Comparison of ENCODE assay signal across 9 cellular contexts in the genomic region with DNA sequence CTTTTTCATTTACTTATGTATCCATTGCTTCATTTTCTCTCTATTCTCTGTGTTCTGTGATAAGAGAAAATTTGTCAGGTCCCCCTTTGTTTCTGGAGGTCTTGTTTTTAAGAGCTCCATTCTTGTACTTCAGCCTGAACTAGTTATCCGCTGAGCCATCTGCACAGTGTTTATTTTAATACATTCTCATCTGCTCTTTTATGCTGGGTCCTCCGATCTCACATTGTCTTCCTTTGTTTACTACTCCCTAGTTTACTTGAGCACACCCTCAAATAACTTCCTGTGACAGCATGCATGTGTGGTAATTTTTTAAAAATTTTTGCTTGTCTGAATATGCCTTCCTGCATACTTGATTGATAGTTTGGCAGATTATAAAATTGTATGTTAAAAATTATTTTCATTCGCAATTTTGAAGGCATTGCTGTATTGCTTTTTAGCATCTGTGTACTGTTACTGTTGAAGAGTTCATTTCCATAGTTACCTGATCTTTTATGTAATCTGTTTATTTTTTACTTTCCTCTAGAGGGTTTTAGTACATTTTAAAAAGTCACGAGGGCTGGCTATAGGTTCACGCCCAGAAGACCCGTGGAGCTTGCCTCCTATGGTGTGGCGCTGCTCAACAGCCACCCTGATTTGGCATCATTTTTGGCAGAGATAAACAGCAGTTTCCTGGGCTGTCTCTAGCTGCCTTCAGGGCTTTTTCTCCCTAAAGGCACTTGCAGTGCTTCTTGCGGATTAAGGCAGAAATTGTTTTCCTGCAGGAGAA. TPM values are rescaled to one million over a fixed set of nuclear protein-coding genes. Genes with fewer than 3 reads are reported as not detected.
A peak's percentile ranks its signal among the peaks of the same experiment; 100 is the strongest.
DNase-seq lines count a peak whose midpoint lies in the region; ATAC-seq, FAIRE-seq and TF ChIP-seq lines count a peak whose summit lies in the region.
"Had no signal": no experiment of that assay in that cellular context is flagged by ENCODE, and none has a peak within 500 bp of the region (broad histone marks: within the 10 kb centered on the region; RNA-seq: fewer than 3 reads in every experiment).

No MANE protein-coding gene starts in this region.

- H3K36me3 Mint-ChIP-seq in natural killer cell, result no peaks in the 10 kb centered on the region

- no peaks in the 10 kb centered on the region for H3K9me3 Mint-ChIP-seq in natural killer cell

- H3K4me3 Mint-ChIP-seq in natural killer cell, result peak overlapping the region; percentile 85

- TF ChIP-seq CTCF in natural killer cell (IDR thresholded peaks at IDR 0.05), result no peak

- H3K27me3 Mint-ChIP-seq in natural killer cell (ENCODE audit: low read depth in 2 of 2), result no peaks in the 10 kb centered on the region

- intact Hi-C loops in natural killer cell (cut with micrococcal nuclease), result no loop called here

- DNase-seq in NCI-H510A treated with DMSO at 0.1 percent for 48 hours (lab: John Stamatoyannopoulos, UW) (peak; percentile 39), NCI-H510A (lab: John Stamatoyannopoulos, UW) (no peak), NCI-H524 treated with DMSO at 0.1 percent for 48 hours (lab: John Stamatoyannopoulos, UW) (peak; percentile 65), natural killer cell (no peak), GM19238 (ENCODE audit: insufficient read length, low spot score) (no peak)

- peaks cover 51 to 53% of the 10 kb centered on the region in 2 donors for H3K4me1 Mint-ChIP-seq in natural killer cell

- peak; percentile 74 to 90 (median 87) for ATAC-seq in natural killer cell
- no peak for ATAC-seq in GM21529 (IDR thresholded peaks at IDR 0.05; ENCODE audit: unreplicated experiment)
- no peak for ATAC-seq in GM21360 (IDR thresholded peaks at IDR 0.05; ENCODE audit: unreplicated experiment)

- H3K27ac Mint-ChIP-seq in natural killer cell, result peak overlapping the region; percentile 85 to 89

- FAIRE-seq in endometrium (lab: Jason Lieb, UNC), result peak; percentile 75
- FAIRE-seq: A204.1 had no signal

RNA-seq across cellular contexts. Expression of gene RSBN1L, which starts 31.9 kb away (rescaled TPM):
- total RNA-seq in natural killer cell, result 10 to 100 TPM; 23.9 to 34.4 (median 33.4) TPM

Comparison
In these comparisons a context has a peak if more than half of its experiments do, and no peak if none do; other contexts are left out.
1. DNase-seq: peak in NCI-H510A treated with DMSO at 0.1 percent for 48 hours (single experiment) and NCI-H524 treated with DMSO at 0.1 percent for 48 hours (single experiment); none in NCI-H510A (single experiment), natural killer cell (single experiment) and GM19238 (single experiment).
2. ATAC-seq: peak in natural killer cell (3 of 3); none in GM21529 (single experiment) and GM21360 (single experiment).